1 cellular context compared by ENCODE assay signal in genomic region chr5:131245312-131245711, GRCh38.
TF ChIP-seq lines count a peak whose summit lies in the region.

No MANE protein-coding gene starts in this region.

TF ChIP-seq in GM23338, 12 proteins besides CTCF, POLR2A, EP300 and RAD21 (continued from another document):
- no peak for TF ChIP-seq REST (IDR thresholded peaks at IDR 0.05; ENCODE audit: unreplicated experiment)
- no peak for TF ChIP-seq STAT1 (IDR thresholded peaks at IDR 0.05; ENCODE audit: unreplicated experiment)
- TF ChIP-seq CREB1 (CRISPR knock-in tag; IDR thresholded peaks at IDR 0.05; ENCODE audit: low read depth): no peak
- no peak for TF ChIP-seq EZH2phosphoT487 (IDR thresholded peaks at IDR 0.05; ENCODE audit: unreplicated experiment)
- TF ChIP-seq EZH2 (IDR thresholded peaks at IDR 0.05; ENCODE audit: low read depth, unreplicated experiment): no peak
- TF ChIP-seq ZNF114 (CRISPR knock-in tag; IDR thresholded peaks at IDR 0.05): no peak
TF ChIP-seq in GM23338: peak in this region for 0.
